In genomic region chr2:219250044-219250781, GRCh38 we compare ENCODE assay signal across 9 cellular contexts. TPM values are rescaled to one million over a fixed set of nuclear protein-coding genes. Genes with fewer than 3 reads are reported as not detected.
DNase-seq lines count a peak whose midpoint lies in the region; ATAC-seq and TF ChIP-seq lines count a peak whose summit lies in the region.
"Had no signal": no experiment of that assay in that cellular context is flagged by ENCODE, and none has a peak within 500 bp of the region (broad histone marks: within the 10 kb centered on the region; RNA-seq: fewer than 3 reads in every experiment).

No MANE protein-coding gene starts in this region.

- peaks cover 43% of the 10 kb centered on the region for H3K4me1 ChIP-seq in RWPE2 (ENCODE audit: insufficient read depth, poor library complexity, severe bottlenecking)
- H3K4me1 ChIP-seq in skeletal muscle satellite cell (ENCODE audit: control insufficient read depth, insufficient read depth, low read length): peaks cover 82% of the 10 kb centered on the region

- H3K27me3 ChIP-seq in RWPE2 (ENCODE audit: insufficient read depth, poor library complexity, severe bottlenecking): no peaks in the 10 kb centered on the region
- H3K27me3 ChIP-seq in skeletal muscle satellite cell (ENCODE audit: control insufficient read depth, insufficient read depth, low read length): peaks cover 11% of the 10 kb centered on the region

- peak overlapping the region; percentile 61 for H3K9ac ChIP-seq in skeletal muscle satellite cell (ENCODE audit: low read depth, low read length)

- no peak for ATAC-seq in RWPE2 (ENCODE audit: low read depth)
- no peak for ATAC-seq in HG02970 (IDR thresholded peaks at IDR 0.05; ENCODE audit: low FRiP score, unreplicated experiment)
- no peak for ATAC-seq in HG02885 (IDR thresholded peaks at IDR 0.05; ENCODE audit: poor library complexity, unreplicated experiment)

- peak overlapping the region; percentile 97 for H3K27ac ChIP-seq in RWPE2 (ENCODE audit: poor library complexity, severe bottlenecking)
- H3K27ac ChIP-seq in epithelial cell of prostate: peak overlapping the region; percentile 99

- TF ChIP-seq CTCF in GM12865 (IDR thresholded peaks at IDR 0.05; ENCODE audit: insufficient read depth, low read depth, low read length, missing control alignments) (no peak), RWPE2 (IDR thresholded peaks at IDR 0.05; ENCODE audit: poor library complexity, severe bottlenecking) (no peak)

- DNase-seq in GM12865 (ENCODE audit: low read depth): no peak
- no peak for DNase-seq in RWPE2 (ENCODE audit: low spot score)
- DNase-seq in epithelial cell of prostate (ENCODE audit: low read depth, low spot score): no peak
- DNase-seq in NCI-H146 treated with DMSO at 0.1 percent for 48 hours (lab: John Stamatoyannopoulos, UW; ENCODE audit: unreplicated experiment): no peak
- no peak for DNase-seq in NCI-H82 treated with DMSO at 0.1 percent for 48 hours (lab: John Stamatoyannopoulos, UW; ENCODE audit: unreplicated experiment)

- H3K4me3 ChIP-seq in GM12865 (ENCODE audit: low read depth, low read length): peak overlapping the region; percentile 10; the same call in 1 of the 2 replicates
- no peak overlapping the region for H3K4me3 ChIP-seq in RWPE2 (ENCODE audit: severe bottlenecking)
- H3K4me3 ChIP-seq in skeletal muscle satellite cell (ENCODE audit: low read length): peak overlapping the region; percentile 8

- peak overlapping the region; percentile 41 for H3K4me2 ChIP-seq in skeletal muscle satellite cell (ENCODE audit: low read length)

- H3K36me3 ChIP-seq in RWPE2 (ENCODE audit: low read depth) (peaks cover 48% of the 10 kb centered on the region), skeletal muscle satellite cell (ENCODE audit: insufficient read depth, low read length) (peaks cover 23% of the 10 kb centered on the region)

- H3K9me3 ChIP-seq in RWPE2 (ENCODE audit: severe bottlenecking) (no peaks in the 10 kb centered on the region), skeletal muscle satellite cell (replicated peaks; ENCODE audit: low read length) (no peaks in the 10 kb centered on the region)

RNA-seq across cellular contexts. Expression of gene TUBA4B, which starts 2.8 kb away (rescaled TPM):
- not detected in 2 replicates for total RNA-seq in skeletal muscle satellite cell (2012; rRNA removed)
- total RNA-seq: fibroblast of villous mesenchyme had no signal

RNA-seq across cellular contexts. Expression of gene TUBA4A, which starts 3.5 kb away (rescaled TPM):
- 11.4 and 15.5 TPM in 2 replicates for total RNA-seq in skeletal muscle satellite cell (2012; rRNA removed)

RNA-seq across cellular contexts. Expression of gene STK16, which starts 4.9 kb away (rescaled TPM):
- total RNA-seq in skeletal muscle satellite cell (2012; rRNA removed): 20.8 and 28.9 TPM in 2 replicates

RNA-seq across cellular contexts. Expression of gene GLB1L, which starts 5.0 kb away (rescaled TPM):
- 6.6 and 11.4 TPM in 2 replicates for total RNA-seq in skeletal muscle satellite cell (2012; rRNA removed)

RNA-seq across cellular contexts. Expression of gene ANKZF1, which starts 20.6 kb away (rescaled TPM):
- total RNA-seq in skeletal muscle satellite cell (2012; rRNA removed): 19.3 and 26.6 TPM in 2 replicates
